In the genomic region with DNA sequence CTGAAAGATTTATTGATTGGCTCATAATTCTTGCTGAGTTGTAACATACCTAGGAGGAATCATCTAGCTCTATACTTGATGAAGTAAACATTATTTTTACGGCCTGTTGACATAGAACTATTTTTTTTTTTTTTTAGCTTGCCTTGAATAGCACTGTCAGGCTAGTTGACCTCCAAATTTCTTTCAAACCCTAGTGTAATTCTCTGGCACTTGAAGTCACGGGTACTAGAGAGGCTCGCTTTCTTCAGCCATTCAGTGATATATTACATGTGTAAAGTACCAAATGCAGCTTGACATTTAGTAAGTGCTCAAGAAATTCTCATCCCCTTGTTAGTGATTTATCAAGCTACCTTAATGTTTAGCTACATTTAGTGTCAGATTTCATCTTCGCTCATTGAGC, we compare ENCODE assay signal across 29 cellular contexts. TPM values are rescaled to one million over a fixed set of nuclear protein-coding genes. Genes with fewer than 3 reads are reported as not detected.
"Had no signal": no experiment of that assay in that cellular context is flagged by ENCODE, and none has a peak within 500 bp of the region (broad histone marks: within the 10 kb centered on the region; RNA-seq: fewer than 3 reads in every experiment).

No MANE protein-coding gene starts in this region.

- H3K9me3 ChIP-seq: ascending aorta, gastrocnemius medialis, left ventricle myocardium inferior, sigmoid colon, vagina had no signal

- H3K4me3 ChIP-seq: ascending aorta, gastrocnemius medialis, left ventricle myocardium inferior, sigmoid colon, vagina had no signal

- H3K36me3 ChIP-seq: ascending aorta, brain microvascular endothelial cell, gastrocnemius medialis, left ventricle myocardium inferior, sigmoid colon, vagina had no signal

- H3K4me1 ChIP-seq: ascending aorta, gastrocnemius medialis, left ventricle myocardium inferior, sigmoid colon, vagina had no signal

- ATAC-seq: activated CD4-positive, CD25-positive, alpha-beta regulatory T cell treated with anti-CD3 and anti-CD28 coated beads, Interleukin-2, amount 50 U/mL, for 24 hours; activated CD8-positive, alpha-beta T cell treated with anti-CD3 and anti-CD28 coated beads, Interleukin-2, amount 10 ng/mL, durations not matched to agents 7 days and 5 days; gastrocnemius medialis; naive thymus-derived CD8-positive, alpha-beta T cell; stimulated activated naive B cell treated with anti-CD40 and anti-IgM and Interleukin-4, amounts not matched to agents 10 μg/mL and 1 μg/mL and 100 μg/mL, for 72 hours had no signal

- DNase-seq: activated CD4-positive, alpha-beta T cell treated with anti-CD3 and anti-CD28 coated beads, Interleukin-2, amount 50 U/mL, for 1 hour; activated CD8-positive, alpha-beta T cell treated with anti-CD3 and anti-CD28 coated beads, Interleukin-2, amount 10 ng/mL, durations not matched to agents 7 days and 5 days; activated gamma-delta T cell; brain microvascular endothelial cell; caudate nucleus; dermis blood vessel endothelial cell; effector CD8-positive, alpha-beta T cell; gastrocnemius medialis; hippocampal formation; kidney glomerular epithelial cell; left ventricle myocardium inferior; mammary epithelial cell; naive thymus-derived CD8-positive, alpha-beta T cell; retina; sigmoid colon; stimulated activated CD4-positive, alpha-beta T cell treated with anti-CD3 and anti-CD28 coated beads, Interleukin-2, amount 100 ng/mL, for 48 hours; stimulated activated CD8-positive, alpha-beta memory T cell treated with anti-CD3 and anti-CD28 coated beads, Interleukin-4, amount 100 ng/mL, for 48 hours; stimulated activated naive B cell treated with anti-CD40 and anti-IgM and Interleukin-4, amounts not matched to agents 10 μg/mL and 1 μg/mL and 100 μg/mL, for 72 hours; trophoblast cell had no signal

- H3K27ac ChIP-seq: ascending aorta, brain microvascular endothelial cell, gastrocnemius medialis, left ventricle myocardium inferior, sigmoid colon, vagina, VCaP had no signal

- H3K27me3 ChIP-seq: ascending aorta, brain microvascular endothelial cell, gastrocnemius medialis, sigmoid colon, vagina had no signal

RNA-seq across cellular contexts. Expression of gene SERPINB12, which starts 2.9 kb away (rescaled TPM):
- total RNA-seq: activated CD8-positive, alpha-beta T cell treated with anti-CD3 and anti-CD28 coated beads, Interleukin-2, amount 10 ng/mL, durations not matched to agents 7 days and 5 days; activated T-helper 1 cell treated with anti-CD3 and anti-CD28 coated beads, Interleukin-12 subunit alpha, Interleukin-12 subunit beta, Interleukin-2, Interleukin-4 antibody, amounts not matched to agents 30 ng/mL and 10 ng/mL and 1 ng/mL, durations not matched to agents 14 hours and 24 hours and 36 hours; dermis blood vessel endothelial cell; gastrocnemius medialis; left ventricle myocardium inferior; mammary epithelial cell; mesothelial cell of epicardium; naive thymus-derived CD8-positive, alpha-beta T cell; osteoblast; progenitor cell of endocrine pancreas; sigmoid colon; temporal lobe had no signal
- polyA plus RNA-seq: adipose tissue; mammary epithelial cell; naive thymus-derived CD8-positive, alpha-beta T cell; sigmoid colon had no signal

RNA-seq across cellular contexts. Expression of gene SERPINB13, which starts 42.0 kb away (rescaled TPM):
- total RNA-seq: activated CD8-positive, alpha-beta T cell treated with anti-CD3 and anti-CD28 coated beads, Interleukin-2, amount 10 ng/mL, durations not matched to agents 7 days and 5 days; activated T-helper 1 cell treated with anti-CD3 and anti-CD28 coated beads, Interleukin-12 subunit alpha, Interleukin-12 subunit beta, Interleukin-2, Interleukin-4 antibody, amounts not matched to agents 30 ng/mL and 10 ng/mL and 1 ng/mL, durations not matched to agents 14 hours and 24 hours and 36 hours; ascending aorta; dermis blood vessel endothelial cell; gastrocnemius medialis; left ventricle myocardium inferior; naive thymus-derived CD8-positive, alpha-beta T cell; osteoblast; progenitor cell of endocrine pancreas; sigmoid colon had no signal
- polyA plus RNA-seq: naive thymus-derived CD8-positive, alpha-beta T cell had no signal
